ENCODE assay signal across 32 cellular contexts in genomic region chr1:93969887-93970286, GRCh38.
"Had no signal": no experiment of that assay in that cellular context is flagged by ENCODE, and none has a peak within 500 bp of the region (broad histone marks: within the 10 kb centered on the region; RNA-seq: fewer than 3 reads in every experiment).

No MANE protein-coding gene starts in this region.

- H3K36me3 ChIP-seq: adrenal gland, ascending aorta, brain microvascular endothelial cell, breast epithelium, cardiac muscle cell had no signal

- H3K4me3 ChIP-seq: adrenal gland, ascending aorta, body of pancreas, breast epithelium, cardiac muscle cell had no signal

- DNase-seq: activated effector memory CD4-positive, alpha-beta T cell treated with anti-CD3 and anti-CD28 coated beads, Interleukin-2, amount 50 U/mL, for 16 hours; activated effector memory CD4-positive, alpha-beta T cell treated with Interleukin-2 at 50 U/mL for 16 hours; activated gamma-delta T cell; activated gamma-delta T cell treated with Interleukin-2 at 50 U/mL for 16 hours; activated naive CD4-positive, alpha-beta T cell; activated naive CD4-positive, alpha-beta T cell treated with anti-CD3 and anti-CD28 coated beads for 36 hours; activated naive CD4-positive, alpha-beta T cell treated with anti-CD3 and anti-CD28 coated beads, Interleukin-2, amount 10 ng/mL, durations not matched to agents 7 days and 5 days; activated naive CD4-positive, alpha-beta T cell treated with anti-CD3 and anti-CD28 coated beads, Interleukin-2, amount 50 U/mL, for 16 hours; activated naive CD4-positive, alpha-beta T cell treated with Interleukin-2 at 50 U/mL for 16 hours; activated naive CD8-positive, alpha-beta T cell treated with anti-CD3 and anti-CD28 coated beads for 36 hours; activated naive CD8-positive, alpha-beta T cell treated with anti-CD3 and anti-CD28 coated beads, Interleukin-2, amount 10 ng/mL, durations not matched to agents 7 days and 5 days; activated naive CD8-positive, alpha-beta T cell treated with anti-CD3 and anti-CD28 coated beads, Interleukin-2, amount 50 U/mL, for 24 hours; activated T-cell treated with anti-CD3 and anti-CD28 coated beads for 4 hours; activated T-cell treated with anti-CD3 and anti-CD28 coated beads, Interleukin-2, amount 50 U/mL, for 1 hour; activated T-cell treated with anti-CD3 and anti-CD28 coated beads, Interleukin-2, amount 50 U/mL, for 24 hours; activated T-cell treated with anti-CD3 and anti-CD28 coated beads, Interleukin-2, amount 50 U/mL, for 4 hours; activated T-cell treated with anti-CD3 and anti-CD28 coated beads, Interleukin-2, amount 50 U/mL, for 48 hours; activated T-cell treated with anti-CD3 and anti-CD28 coated beads, Interleukin-2, amount 50 U/mL, for 72 hours; adrenal gland; amniotic stem cell; amygdala; anterior cingulate cortex; body of pancreas; brain microvascular endothelial cell; caudate nucleus; central memory CD4-positive, alpha-beta T cell; cerebellar nuclear complex had no signal

- H3K27me3 ChIP-seq: adrenal gland, ascending aorta, body of pancreas, brain microvascular endothelial cell, breast epithelium, cardiac muscle cell had no signal

- H3K27ac ChIP-seq: adrenal gland, ascending aorta, body of pancreas, brain microvascular endothelial cell, breast epithelium, cardiac muscle cell had no signal

- H3K4me1 ChIP-seq: adrenal gland, ascending aorta, breast epithelium had no signal

- H3K9me3 ChIP-seq: adrenal gland, ascending aorta, body of pancreas, breast epithelium had no signal

- ATAC-seq: activated naive CD4-positive, alpha-beta T cell treated with anti-CD3 and anti-CD28 coated beads, Interleukin-2, amount 50 U/mL, for 72 hours; activated naive CD8-positive, alpha-beta T cell treated with anti-CD3 and anti-CD28 coated beads, Interleukin-2, amount 50 U/mL, for 24 hours; activated T-cell treated with anti-CD3 and anti-CD28 coated beads, Interleukin-2, amount 50 U/mL, for 4 hours; activated T-cell treated with anti-CD3 and anti-CD28 coated beads, Interleukin-2, amount 50 U/mL, for 72 hours; activated T-helper 17 cell treated with anti-CD3 and anti-CD28 coated beads, Interleukin-2, amount 50 U/mL, for 72 hours; body of pancreas had no signal
